ENCODE assay signal across 12 cellular contexts in the genomic region with DNA sequence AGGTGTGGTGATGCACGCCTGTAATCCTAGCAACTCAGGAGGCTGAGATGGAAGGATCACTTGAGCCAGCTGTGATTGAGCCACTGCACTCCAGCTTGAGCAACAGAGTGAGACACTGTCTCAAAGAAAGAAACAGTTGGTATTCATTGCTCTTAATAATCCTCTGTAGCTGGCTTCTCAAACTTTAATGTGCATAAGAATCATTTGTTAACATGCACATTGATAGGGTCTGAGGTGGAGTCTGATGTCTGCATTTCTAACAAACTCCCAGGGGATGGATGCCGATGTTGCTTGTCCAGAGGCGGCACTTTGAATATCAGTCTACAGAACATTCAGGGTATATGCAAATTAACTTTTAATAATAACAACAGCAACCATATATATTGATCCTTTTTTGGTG. TPM values are rescaled to one million over a fixed set of nuclear protein-coding genes. Genes with fewer than 3 reads are reported as not detected.
DNase-seq lines count a peak whose midpoint lies in the region; TF ChIP-seq lines count a peak whose summit lies in the region.
"Had no signal": no experiment of that assay in that cellular context is flagged by ENCODE, and none has a peak within 500 bp of the region (broad histone marks: within the 10 kb centered on the region; RNA-seq: fewer than 3 reads in every experiment).

No MANE protein-coding gene starts in this region.

- H3K4me1 Mint-ChIP-seq in MCF 10A (ENCODE audit: insufficient read depth, unreplicated experiment) (peaks cover 35% of the 10 kb centered on the region), chondrocyte (ENCODE audit: low read depth) (peaks cover 41% of the 10 kb centered on the region), nephron progenitor cell (peaks cover 56% of the 10 kb centered on the region), neural progenitor cell (peaks cover 6% of the 10 kb centered on the region)

- no peaks in the 10 kb centered on the region for H3F3A ChIP-seq in neural progenitor cell (ENCODE audit: low read depth)

- CTCF ChIA-PET in MCF 10A (lab: Yijun Ruan, JAX) (interaction anchor here (0.6 to 1.4 kb wide), 6 partner anchors 12 to 134 kb away, joined by 3 to 5 read pairs (median 4); no protein-coding TSS in a partner anchor), OCI-LY7 (lab: Charles Lee; ENCODE audit: unreplicated experiment) (interaction anchor here (1.1 kb wide), 1 partner anchor 30 kb away, joined by 5 read pairs; no protein-coding TSS in a partner anchor)

- no peak overlapping the region for H3K9ac ChIP-seq in neural progenitor cell

- no peak overlapping the region for H2AFZ ChIP-seq in OCI-LY7 (ENCODE audit: low read length)
- no peak overlapping the region for H2AFZ ChIP-seq in neural progenitor cell (replicated peaks)

- no peaks in the 10 kb centered on the region for H3K27me3 Mint-ChIP-seq in MCF 10A (ENCODE audit: insufficient read depth, unreplicated experiment)
- H3K27me3 Mint-ChIP-seq in chondrocyte (ENCODE audit: low read depth) = no peaks in the 10 kb centered on the region
- H3K27me3 Mint-ChIP-seq in nephron progenitor cell (ENCODE audit: low read depth, poor library complexity) = no peaks in the 10 kb centered on the region
- no peaks in the 10 kb centered on the region for H3K27me3 Mint-ChIP-seq in neural progenitor cell (ENCODE audit: insufficient read depth, low read depth)

- no peak for TF ChIP-seq POLR2A in breast epithelium (IDR thresholded peaks at IDR 0.05)

- H3K27ac ChIP-seq in breast epithelium (peak overlapping the region in 1 of 2 donors; percentile 3), OCI-LY7 (ENCODE audit: low read depth, low read length, poor library complexity, severe bottlenecking) (no peak overlapping the region), neural progenitor cell (no peak overlapping the region)

- H3K4me1 ChIP-seq in breast epithelium (peaks cover 0 to 10% of the 10 kb centered on the region in 2 donors), OCI-LY7 (ENCODE audit: insufficient read depth, low read length, poor library complexity, severe bottlenecking) (no peaks in the 10 kb centered on the region), neural progenitor cell (peaks cover 13% of the 10 kb centered on the region)
- H3K4me1 ChIP-seq: Caco-2 had no signal

- no peaks in the 10 kb centered on the region for H3K27me3 ChIP-seq in breast epithelium
- H3K27me3 ChIP-seq in neural progenitor cell = no peaks in the 10 kb centered on the region

- peaks cover 9% of the 10 kb centered on the region; the same call in 1 of the 2 replicates for H3K79me2 ChIP-seq in OCI-LY7 (ENCODE audit: insufficient read depth, low read depth, low read length)
- H3K79me2 ChIP-seq in neural progenitor cell (ENCODE audit: low read depth) = peaks cover 100% of the 10 kb centered on the region

- H3K4me2 ChIP-seq in OCI-LY7 (ENCODE audit: low read length) (no peak overlapping the region), neural progenitor cell (no peak overlapping the region)

- BruUV-seq in MCF 10A (replicated peaks; lab: Mats Ljungman, UMichigan) (no TSS peak), OCI-LY7 (replicated peaks; lab: Mats Ljungman, UMichigan) (no TSS peak)

- H3K36me3 Mint-ChIP-seq in MCF 10A (ENCODE audit: insufficient read depth, unreplicated experiment) (peaks cover 4% of the 10 kb centered on the region), chondrocyte (ENCODE audit: low read depth) (peaks cover 2% of the 10 kb centered on the region), nephron progenitor cell (ENCODE audit: low read depth) (peaks cover 84% of the 10 kb centered on the region), neural progenitor cell (peaks cover 32% of the 10 kb centered on the region)

- DNase-seq in MCF 10A (ENCODE audit: unreplicated experiment) = no peak
- no peak for DNase-seq in breast epithelium (ENCODE audit: low spot score in 2 of 2)
- DNase-seq in chondrocyte (ENCODE audit: low spot score) = no peak
- DNase-seq in nephron progenitor cell = no peak
- DNase-seq in NCI-H1417 treated with DMSO at 0.1 percent for 48 hours (lab: John Stamatoyannopoulos, UW) = no peak
- no peak for DNase-seq in OCI-LY7 (ENCODE audit: low spot score)
- DNase-seq in neural progenitor cell (ENCODE audit: low spot score) = no peak
- no peak for DNase-seq in DMS153 treated with DMSO at 0.1 percent for 48 hours (lab: John Stamatoyannopoulos, UW; ENCODE audit: unreplicated experiment)
- DNase-seq: Caco-2, DMS53, NCI-H345, Right ventricle myocardium superior had no signal

- no peaks in the 10 kb centered on the region for H3K9me3 Mint-ChIP-seq in MCF 10A (ENCODE audit: unreplicated experiment)
- H3K9me3 Mint-ChIP-seq in chondrocyte (ENCODE audit: low read depth) = no peaks in the 10 kb centered on the region
- peaks cover 55% of the 10 kb centered on the region for H3K9me3 Mint-ChIP-seq in nephron progenitor cell
- H3K9me3 Mint-ChIP-seq in neural progenitor cell = peaks cover 30% of the 10 kb centered on the region

- H3K27ac Mint-ChIP-seq in MCF 10A (ENCODE audit: low read depth, unreplicated experiment) (peak overlapping the region; percentile 37), chondrocyte (ENCODE audit: unreplicated experiment) (peak overlapping the region; percentile 14), nephron progenitor cell (peak overlapping the region; percentile 51), neural progenitor cell (no peak overlapping the region)

- H4K20me1 ChIP-seq in OCI-LY7 (ENCODE audit: insufficient read depth, low read length) = no peaks in the 10 kb centered on the region
- peaks cover 40% of the 10 kb centered on the region for H4K20me1 ChIP-seq in neural progenitor cell (ENCODE audit: low read depth)

- H3K9me3 ChIP-seq in breast epithelium = no peaks in the 10 kb centered on the region
- H3K9me3 ChIP-seq in OCI-LY7 (ENCODE audit: low read length) = no peaks in the 10 kb centered on the region
- no peaks in the 10 kb centered on the region for H3K9me3 ChIP-seq in neural progenitor cell (ENCODE audit: low read depth)
- H3K9me3 ChIP-seq: Caco-2 had no signal

- H3K4me3 Mint-ChIP-seq in MCF 10A (ENCODE audit: unreplicated experiment) (peak overlapping the region; percentile 10), chondrocyte (ENCODE audit: unreplicated experiment) (no peak overlapping the region), nephron progenitor cell (no peak overlapping the region), neural progenitor cell (no peak overlapping the region)

- TF ChIP-seq CTCF in MCF 10A (IDR thresholded peaks at IDR 0.05; ENCODE audit: unreplicated experiment) = no peak
- TF ChIP-seq CTCF in breast epithelium (IDR thresholded peaks at IDR 0.05) = no peak
- TF ChIP-seq CTCF in chondrocyte (IDR thresholded peaks at IDR 0.05) = no peak
- TF ChIP-seq CTCF in nephron progenitor cell (IDR thresholded peaks at IDR 0.05) = no peak
- TF ChIP-seq CTCF in OCI-LY7 (conservative IDR thresholded peaks at IDR 0.05; ENCODE audit: low read length) = no peak
- TF ChIP-seq CTCF in neural progenitor cell (IDR thresholded peaks at IDR 0.05) = no peak

- H3K36me3 ChIP-seq in breast epithelium = no peaks in the 10 kb centered on the region
- H3K36me3 ChIP-seq in OCI-LY7 (ENCODE audit: insufficient read depth, low read length) = peaks cover 18% of the 10 kb centered on the region
- H3K36me3 ChIP-seq in neural progenitor cell = peaks cover 5% of the 10 kb centered on the region

- intact Hi-C loops in MCF 10A (cut with micrococcal nuclease) (no loop called here), breast epithelium (cut with DNase I; ENCODE audit: low total_unique reads) (no loop called here), OCI-LY7 (cut with micrococcal nuclease; ENCODE audit: unreplicated experiment) (no loop called here)

- H3K4me3 ChIP-seq in breast epithelium (no peak overlapping the region), OCI-LY7 (ENCODE audit: low read depth, low read length, poor library complexity, severe bottlenecking) (no peak overlapping the region), neural progenitor cell (no peak overlapping the region)

- no peaks in the 10 kb centered on the region for H3K9me2 ChIP-seq in OCI-LY7 (ENCODE audit: insufficient read depth, low read length)

- POLR2A ChIA-PET in MCF 10A (lab: Yijun Ruan, JAX) = interaction anchor here (1.2 to 2.1 kb wide), 5 partner anchors 11 to 70 kb away, joined by 3 to 6 read pairs (median 3); no protein-coding TSS in a partner anchor
- POLR2A ChIA-PET in OCI-LY7 (lab: Charles Lee) = interaction anchor here (0.7 to 1.5 kb wide), 5 partner anchors 12 to 89 kb away, joined by 3 to 7 read pairs (median 3); no protein-coding TSS in a partner anchor

RNA-seq across cellular contexts. Expression of a gene that starts 39.9 kb away (rescaled TPM):
- 6.8 and 9.7 TPM in 2 replicates for total RNA-seq in MCF 10A (2022)
- total RNA-seq in breast epithelium = 10 to 100 TPM; 15.7 to 20.3 (median 19.2) TPM
- total RNA-seq in chondrocyte = 13.2 to 15.5 TPM (median 13.6 TPM) in 3 replicates
- total RNA-seq in OCI-LY7 (2014; rRNA removed; shearing (Covaris generic)) = 4.0 and 4.1 TPM in 2 replicates
- total RNA-seq in OCI-LY7 (2022) = 3.7 and 4.7 TPM in 2 replicates
- 17.3 and 30.9 TPM in 2 replicates for total RNA-seq in neural progenitor cell (ENCODE audit: low replicate concordance)

RNA-seq across cellular contexts. Expression of a gene that starts 40.0 kb away (rescaled TPM):
- total RNA-seq in MCF 10A (2022) (2,310 and 2,617 TPM in 2 replicates), breast epithelium (1,000 to 10,000 TPM; 2,644 to 3,809 (median 3,544) TPM), chondrocyte (1,295 to 1,411 TPM (median 1,362 TPM) in 3 replicates), OCI-LY7 (2022) (2,355 and 2,716 TPM in 2 replicates), neural progenitor cell (ENCODE audit: low replicate concordance) (5,928 and 7,186 TPM in 2 replicates)
- total RNA-seq in OCI-LY7 (2014; rRNA removed; shearing (Covaris generic)) = 2,205 and 2,390 TPM in 2 replicates
